Comparison of ENCODE assay signal across 8 cellular contexts in the genomic region with DNA sequence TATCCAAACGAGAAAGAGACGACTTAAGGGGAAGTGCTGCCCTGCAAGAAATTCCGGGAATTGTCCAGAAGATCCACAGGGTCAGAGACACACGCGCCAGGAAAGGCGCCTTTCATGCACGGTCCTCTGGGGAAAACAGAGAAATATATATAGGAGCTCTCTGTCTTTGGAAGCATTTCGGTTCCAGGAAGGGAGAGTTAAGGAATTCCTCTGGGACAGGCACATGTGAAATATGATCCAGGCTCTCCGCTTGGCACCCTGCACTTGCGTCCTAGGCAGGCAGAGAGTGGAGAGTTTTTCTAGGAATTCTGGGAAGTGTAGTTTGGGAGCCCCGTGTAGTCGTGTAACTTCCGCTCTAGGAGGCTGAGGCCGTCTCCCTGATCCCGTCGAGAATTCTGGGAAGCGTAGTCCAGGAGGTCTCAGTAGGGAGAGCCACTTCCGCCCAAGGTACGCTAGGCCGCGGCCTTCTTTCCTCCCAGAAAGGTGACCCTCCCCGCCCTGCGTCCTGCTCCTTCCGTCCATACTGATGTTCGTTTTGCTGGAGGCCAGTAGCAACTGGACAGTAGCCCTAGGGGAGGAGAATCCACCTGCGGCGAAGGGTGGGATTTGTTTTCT.
A peak's percentile ranks its signal among the peaks of the same experiment; 100 is the strongest.
DNase-seq lines count a peak whose midpoint lies in the region; ATAC-seq and TF ChIP-seq lines count a peak whose summit lies in the region.
"Not testable (repeated sequence)": the region's sequence is repeated elsewhere in the genome, so short reads cannot be mapped to it uniquely, and the experiment has no call there.

No MANE protein-coding gene starts in this region.

- not testable (repeated sequence) for H3K9me3 ChIP-seq in BE2C; mucosa of stomach (ENCODE audit: control insufficient read depth, low read length); smooth muscle cell (replicated peaks; ENCODE audit: low read depth)

- H3K27ac Mint-ChIP-seq in WTC11 = peak overlapping the region; percentile 97

- peaks cover 29% of the 10 kb centered on the region for H3K27me3 Mint-ChIP-seq in WTC11 (ENCODE audit: low read depth)

- 50% methylated on average over 25 of the region's 27 CpGs for WGBS in smooth muscle cell (ENCODE audit: low lambda C conversion rate)

- peak; percentile 99 for ATAC-seq in WTC11

- DNase-seq in BE2C = peak; percentile 80
- peak; percentile 24 for DNase-seq in HS-5 (ENCODE audit: low read depth)
- peak; percentile 13 for DNase-seq in NCI-H69 (lab: John Stamatoyannopoulos, UW)
- peak; percentile 85 for DNase-seq in WTC11 (ENCODE audit: low spot score)
- peak; percentile 67 for DNase-seq in epithelial cell of esophagus (ENCODE audit: low read depth)
- peak; percentile 77 for DNase-seq in iPS DF 19.7 (ENCODE audit: low read depth, low spot score)
- DNase-seq in smooth muscle cell (lab: John Stamatoyannopoulos, UW; ENCODE audit: unreplicated experiment) = not testable (repeated sequence)

- POLR2A ChIA-PET in WTC11 (lab: Charles Lee) = not testable (repeated sequence)

- H3K27ac ChIP-seq in smooth muscle cell (ENCODE audit: low read depth) = not testable (repeated sequence)

- H3K36me3 Mint-ChIP-seq in WTC11 = not testable (repeated sequence)

- not testable (repeated sequence) for TF ChIP-seq CTCF in BE2C (IDR thresholded peaks at IDR 0.05; ENCODE audit: low read depth, low read length); WTC11 (IDR thresholded peaks at IDR 0.05); epithelial cell of esophagus (IDR thresholded peaks at IDR 0.05; ENCODE audit: insufficient read depth, low read depth, low read length, missing control alignments); smooth muscle cell (IDR thresholded peaks at IDR 0.05; ENCODE audit: borderline replicate concordance, insufficient read depth, poor library complexity, severe bottlenecking)

- H3K9me3 Mint-ChIP-seq in WTC11 = not testable (repeated sequence)

- peaks cover 10% of the 10 kb centered on the region for H3K4me1 Mint-ChIP-seq in WTC11

- H4K20me1 ChIP-seq in smooth muscle cell (ENCODE audit: low read depth) = not testable (repeated sequence)

- H3K27me3 ChIP-seq in BE2C; mucosa of stomach (ENCODE audit: control insufficient read depth, insufficient read depth, low read length); smooth muscle cell (ENCODE audit: low read depth): not testable (repeated sequence)

- H3F3A ChIP-seq in smooth muscle cell (ENCODE audit: low read depth) = not testable (repeated sequence)

- H3K79me2 ChIP-seq in smooth muscle cell (ENCODE audit: low read depth) = not testable (repeated sequence)

- H3K4me3 ChIP-seq in BE2C (ENCODE audit: low read depth, low read length) (peak overlapping the region; percentile 63), epithelial cell of esophagus (ENCODE audit: low read length) (peak overlapping the region; percentile 37), mucosa of stomach (ENCODE audit: low read length) (peak overlapping the region; percentile 32), smooth muscle cell (peak overlapping the region; percentile 30)

- CTCF ChIA-PET in WTC11 (lab: Charles Lee) = not testable (repeated sequence)

- H3K36me3 ChIP-seq in BE2C; mucosa of stomach (ENCODE audit: control insufficient read depth, insufficient read depth, low read length); smooth muscle cell (ENCODE audit: low read depth): not testable (repeated sequence)

- H3K4me2 ChIP-seq in smooth muscle cell = not testable (repeated sequence)

- H3K9ac ChIP-seq in mucosa of stomach (ENCODE audit: low read length) = peak overlapping the region; percentile 41
- H3K9ac ChIP-seq in smooth muscle cell (ENCODE audit: low read depth) = not testable (repeated sequence)

- H3K4me1 ChIP-seq in BE2C; mucosa of stomach (ENCODE audit: control insufficient read depth, insufficient read depth, low read length); smooth muscle cell (ENCODE audit: low read depth): not testable (repeated sequence)

- not testable (repeated sequence) for H2AFZ ChIP-seq in smooth muscle cell (ENCODE audit: low read depth)

- H3K4me3 Mint-ChIP-seq in WTC11 = peak overlapping the region; percentile 98
